In the genomic region with DNA sequence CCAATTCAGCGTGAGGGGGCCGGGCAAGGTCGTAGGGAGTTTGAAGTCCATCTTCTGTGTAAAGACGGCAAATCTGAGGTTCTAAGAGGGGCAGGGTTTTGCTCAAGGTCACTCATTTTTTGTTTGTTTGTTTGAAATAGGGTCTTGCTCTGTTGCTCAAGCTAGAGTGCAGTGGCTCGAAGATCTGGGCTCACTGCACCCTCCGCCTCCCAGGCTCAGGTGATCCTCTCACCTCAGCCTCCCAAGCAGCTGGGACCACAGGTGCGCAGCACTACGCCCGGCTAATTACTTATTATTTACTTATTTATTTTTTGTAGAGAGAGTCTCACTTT, we compare ENCODE assay signal across 9 cellular contexts. TPM values are rescaled to one million over a fixed set of nuclear protein-coding genes. Genes with fewer than 3 reads are reported as not detected.
DNase-seq lines count a peak whose midpoint lies in the region; ATAC-seq, FAIRE-seq and TF ChIP-seq lines count a peak whose summit lies in the region.
"Had no signal": no experiment of that assay in that cellular context is flagged by ENCODE, and none has a peak within 500 bp of the region (broad histone marks: within the 10 kb centered on the region; RNA-seq: fewer than 3 reads in every experiment).

No MANE protein-coding gene starts in this region.

- DNase-seq in breast epithelium (ENCODE audit: low spot score in 2 of 2) (no peak), HT-29 (ENCODE audit: low spot score) (no peak), NOMO-1 treated with dmso at 0.1 percent for 144 hours (lab: John Stamatoyannopoulos, UW; ENCODE audit: unreplicated experiment) (no peak), GM12891 (ENCODE audit: insufficient read length, low spot score) (no peak)
- no peak for DNase-seq in stimulated activated naive CD4-positive, alpha-beta T cell treated with Interleukin-2 at 50 U/mL for 16 hours (lab: John Stamatoyannopoulos, UW)

- peak overlapping the region; percentile 69 for H3K9ac ChIP-seq in mucosa of stomach (ENCODE audit: low read length)

- peak; percentile 5 for ATAC-seq in HG03280 (IDR thresholded peaks at IDR 0.05; ENCODE audit: unreplicated experiment)

- no peaks in the 10 kb centered on the region for H3K27me3 ChIP-seq in breast epithelium
- no peaks in the 10 kb centered on the region for H3K27me3 ChIP-seq in mucosa of stomach (ENCODE audit: control insufficient read depth, insufficient read depth, low read length)

- no peaks in the 10 kb centered on the region for H3K9me3 ChIP-seq in breast epithelium
- H3K9me3 ChIP-seq in mucosa of stomach (ENCODE audit: control insufficient read depth, low read length) = no peaks in the 10 kb centered on the region

- H3K4me3 ChIP-seq in GM08714 (ENCODE audit: low read length) (peak overlapping the region; percentile 91; the same call in 1 of the 2 replicates), breast epithelium (peak overlapping the region; percentile 72 to 92 (median 89)), mucosa of stomach (ENCODE audit: low read length) (peak overlapping the region; percentile 77)

- H3K36me3 ChIP-seq in breast epithelium = no peaks in the 10 kb centered on the region
- H3K36me3 ChIP-seq in mucosa of stomach (ENCODE audit: control insufficient read depth, insufficient read depth, low read length) = no peaks in the 10 kb centered on the region

- intact Hi-C loops in breast epithelium (cut with DNase I; ENCODE audit: low total_unique reads) = no loop called here

- peak overlapping the region; percentile 84 to 91 for H3K27ac ChIP-seq in breast epithelium

- TF ChIP-seq CTCF in breast epithelium (IDR thresholded peaks at IDR 0.05) = no peak

- FAIRE-seq in GM12891 (lab: Jason Lieb, UNC) = no peak

- TF ChIP-seq POLR2A in breast epithelium (IDR thresholded peaks at IDR 0.05) (no peak), GM12891 (IDR thresholded peaks at IDR 0.05; ENCODE audit: low read depth, low read length) (no peak)

- H3K4me1 ChIP-seq in breast epithelium = peaks cover 0 to 7% of the 10 kb centered on the region in 2 donors
- peaks cover 42% of the 10 kb centered on the region for H3K4me1 ChIP-seq in mucosa of stomach (ENCODE audit: control insufficient read depth, insufficient read depth, low read length)

TF ChIP-seq in GM12891, 5 proteins besides CTCF, POLR2A, EP300 and RAD21:
- TF ChIP-seq SPI1 (IDR thresholded peaks at IDR 0.05; ENCODE audit: low read depth, low read length) = no peak
- TF ChIP-seq PAX5 (IDR thresholded peaks at IDR 0.05; ENCODE audit: insufficient read depth, low read length, severe bottlenecking) = no peak
- TF ChIP-seq POLR2AphosphoS5 (IDR thresholded peaks at IDR 0.05; ENCODE audit: low read depth, low read length) = no peak
- TF ChIP-seq POU2F2 (IDR thresholded peaks at IDR 0.05; ENCODE audit: low read depth, low read length) = no peak
- no peak for TF ChIP-seq TAF1 (IDR thresholded peaks at IDR 0.05; ENCODE audit: low read depth, low read length)

RNA-seq across cellular contexts. Expression of gene AP1B1, which starts 0.4 kb away (rescaled TPM):
- total RNA-seq in breast epithelium = 10 to 100 TPM; 55.7 to 58.7 (median 58.2) TPM
- 166 and 176 TPM in 2 replicates for total RNA-seq in HT-29 (2014; rRNA removed; shearing (Covaris generic))
- polyA plus RNA-seq in GM12891 (2012; ENCODE audit: low read depth, missing spikeins) = 39.0 TPM

RNA-seq across cellular contexts. Expression of gene RFPL1, which starts 49.7 kb away (rescaled TPM):
- not detected for total RNA-seq in breast epithelium
- not detected in 2 replicates for total RNA-seq in HT-29 (2014; rRNA removed; shearing (Covaris generic))
- polyA plus RNA-seq in GM12891 (2012; ENCODE audit: low read depth, missing spikeins) = not detected
- total RNA-seq: M059J had no signal
